Comparison of ENCODE assay signal across 8 cellular contexts in genomic region chr1:157363660-157364140, GRCh38.
DNase-seq lines count a peak whose midpoint lies in the region; ATAC-seq, FAIRE-seq and TF ChIP-seq lines count a peak whose summit lies in the region.

No MANE protein-coding gene starts in this region.

- TF ChIP-seq CTCF in astrocyte (IDR thresholded peaks at IDR 0.05; ENCODE audit: insufficient read depth, low read depth, low read length) = peak; percentile 43
- TF ChIP-seq CTCF in right lobe of liver (IDR thresholded peaks at IDR 0.05) = peak; percentile 50 to 74 (median 67)
- TF ChIP-seq CTCF in lower leg skin (IDR thresholded peaks at IDR 0.05) = no peak

- no peak overlapping the region for H3K9ac ChIP-seq in astrocyte (ENCODE audit: low read length)

- no peak for TF ChIP-seq POLR2A in right lobe of liver (IDR thresholded peaks at IDR 0.05)
- no peak for TF ChIP-seq POLR2A in lower leg skin (IDR thresholded peaks at IDR 0.05)

- no peak for FAIRE-seq in astrocyte (lab: Jason Lieb, UNC)

- no peaks in the 10 kb centered on the region for H4K20me1 ChIP-seq in astrocyte (ENCODE audit: insufficient read depth, low read length)

- H3K4me3 ChIP-seq in astrocyte (ENCODE audit: insufficient read depth, low read depth, low read length) (no peak overlapping the region), right lobe of liver (no peak overlapping the region), lower leg skin (ENCODE audit: low read depth, poor library complexity, severe bottlenecking) (no peak overlapping the region)

- no peaks in the 10 kb centered on the region for H3K36me3 ChIP-seq in astrocyte (ENCODE audit: insufficient read depth, low read length)
- no peaks in the 10 kb centered on the region for H3K36me3 ChIP-seq in right lobe of liver

- H3K27ac ChIP-seq in astrocyte (ENCODE audit: low read depth, low read length) = no peak overlapping the region
- no peak overlapping the region for H3K27ac ChIP-seq in right lobe of liver

- no peak overlapping the region for H3K27ac Mint-ChIP-seq in astrocyte (ENCODE audit: unreplicated experiment)

- no peaks in the 10 kb centered on the region for H3K79me2 ChIP-seq in astrocyte (ENCODE audit: insufficient read depth, low read length)

- H3K9me3 Mint-ChIP-seq in astrocyte (ENCODE audit: unreplicated experiment) = no peaks in the 10 kb centered on the region

- H3K9me3 ChIP-seq in astrocyte (ENCODE audit: insufficient read depth, low read depth, low read length) = no peaks in the 10 kb centered on the region
- no peaks in the 10 kb centered on the region for H3K9me3 ChIP-seq in right lobe of liver

- no peak overlapping the region for H2AFZ ChIP-seq in astrocyte (ENCODE audit: low read depth, low read length)

- H3K4me3 Mint-ChIP-seq in astrocyte (ENCODE audit: unreplicated experiment) = no peak overlapping the region

- DNase-seq in NCI-H748 (lab: John Stamatoyannopoulos, UW; ENCODE audit: unreplicated experiment) (peak; percentile 67), NCI-H748 treated with DMSO at 0.1 percent for 48 hours (lab: John Stamatoyannopoulos, UW) (no peak), MV-4-11 (lab: John Stamatoyannopoulos, UW) (peak; percentile 41), astrocyte (ENCODE audit: low read depth) (no peak), right lobe of liver (peak in 2 of 3 donors; percentile 50 to 55), lower leg skin (ENCODE audit: low spot score in 2 of 2) (no peak)

- 77% methylated on average over 7 of the region's 7 CpGs for WGBS in right lobe of liver (ENCODE audit: insufficient coverage, low coverage, low lambda C conversion rate, missing lambda C conversion rate)
- 84 to 85% methylated on average over 7 of the region's 7 CpGs for WGBS in lower leg skin, 2 donors

- ATAC-seq in GM21786 (IDR thresholded peaks at IDR 0.05; ENCODE audit: unreplicated experiment) = peak; percentile 78
- peak; percentile 90 to 95 (median 92) for ATAC-seq in right lobe of liver
- no peak for ATAC-seq in HG03460 (IDR thresholded peaks at IDR 0.05; ENCODE audit: unreplicated experiment)

- H3K4me1 ChIP-seq in astrocyte (ENCODE audit: insufficient read depth, low read length) (no peaks in the 10 kb centered on the region), right lobe of liver (no peaks in the 10 kb centered on the region)

- H3K4me2 ChIP-seq in astrocyte (ENCODE audit: low read length) = no peak overlapping the region

- intact Hi-C loops in right lobe of liver (cut with DNase I) (no loop called here), lower leg skin (cut with DNase I; ENCODE audit: low total_unique reads) (no loop called here)

- peaks cover under 1% of the 10 kb centered on the region for H3K4me1 Mint-ChIP-seq in astrocyte (ENCODE audit: low read depth, unreplicated experiment)

- H3K36me3 Mint-ChIP-seq in astrocyte (ENCODE audit: low read depth, unreplicated experiment) = no peaks in the 10 kb centered on the region

- H3K27me3 ChIP-seq in astrocyte (ENCODE audit: insufficient read depth, low read length) = peaks cover 2% of the 10 kb centered on the region
- H3K27me3 ChIP-seq in right lobe of liver = no peaks in the 10 kb centered on the region

- H3K27me3 Mint-ChIP-seq in astrocyte (ENCODE audit: low read depth, unreplicated experiment) = peaks cover 5% of the 10 kb centered on the region

Comparison
In these comparisons a context has a peak if more than half of its experiments do, and no peak if none do; other contexts are left out.
1. DNase-seq: peak in NCI-H748 (single experiment), MV-4-11 (single experiment) and right lobe of liver (2 of 3); none in NCI-H748 treated with DMSO at 0.1 percent for 48 hours (single experiment), astrocyte (single experiment) and lower leg skin (0 of 2).
2. CTCF ChIP-seq: peak in astrocyte (single experiment) and right lobe of liver (4 of 4); none in lower leg skin (0 of 3).